In genomic region chr12:121061831-121062230, GRCh38 we compare ENCODE assay signal across 12 cellular contexts. TPM values are rescaled to one million over a fixed set of nuclear protein-coding genes. Genes with fewer than 3 reads are reported as not detected.
DNase-seq lines count a peak whose midpoint lies in the region; ATAC-seq and TF ChIP-seq lines count a peak whose summit lies in the region.
"Had no signal": no experiment of that assay in that cellular context is flagged by ENCODE, and none has a peak within 500 bp of the region (broad histone marks: within the 10 kb centered on the region; RNA-seq: fewer than 3 reads in every experiment).

No MANE protein-coding gene starts in this region.

- H3K4me3 ChIP-seq in cardiac muscle cell (no peak overlapping the region), right atrium auricular region (no peak overlapping the region), OCI-LY3 (ENCODE audit: low read length) (no peak overlapping the region), fibroblast of lung (replicated peaks in 1 of 4; ENCODE audit: control extremely low read depth in 1 of 4, insufficient read depth in 1 of 4, low read depth in 3 of 4, low read length in 4 of 4) (no peak overlapping the region), testis (no peak overlapping the region)
- H3K4me3 ChIP-seq: skin epidermis had no signal

- intact Hi-C loops in testis (cut with DNase I; ENCODE audit: low total_unique reads): no loop called here

- H3K4me1 ChIP-seq in cardiac muscle cell (ENCODE audit: low read depth): no peaks in the 10 kb centered on the region
- H3K4me1 ChIP-seq in right atrium auricular region: peaks cover 0 to 10% of the 10 kb centered on the region in 2 donors
- H3K4me1 ChIP-seq in OCI-LY3 (ENCODE audit: low read length): peaks cover 12% of the 10 kb centered on the region
- peaks cover 4% of the 10 kb centered on the region for H3K4me1 ChIP-seq in fibroblast of lung (ENCODE audit: control insufficient read depth, extremely low read depth, insufficient read depth, low read length)
- H3K4me1 ChIP-seq in testis: peaks cover 7% of the 10 kb centered on the region

- H3K79me2 ChIP-seq in OCI-LY3 (ENCODE audit: low read length): no peaks in the 10 kb centered on the region
- H3K79me2 ChIP-seq in fibroblast of lung (ENCODE audit: control insufficient read depth, insufficient read depth, low read length): no peaks in the 10 kb centered on the region

- H4K20me1 ChIP-seq in OCI-LY3 (ENCODE audit: insufficient read depth, low read length) (no peaks in the 10 kb centered on the region), fibroblast of lung (ENCODE audit: control insufficient read depth, extremely low read depth, insufficient read depth, low read length) (no peaks in the 10 kb centered on the region)

- H3K9me3 ChIP-seq in cardiac muscle cell (ENCODE audit: low read depth): no peaks in the 10 kb centered on the region
- H3K9me3 ChIP-seq in right atrium auricular region: no peaks in the 10 kb centered on the region
- no peaks in the 10 kb centered on the region for H3K9me3 ChIP-seq in OCI-LY3 (ENCODE audit: insufficient read depth, low read length)
- no peaks in the 10 kb centered on the region for H3K9me3 ChIP-seq in fibroblast of lung (ENCODE audit: control insufficient read depth, insufficient read depth, low read depth, low read length)
- H3K9me3 ChIP-seq in testis: no peaks in the 10 kb centered on the region

- 48 to 49% methylated on average over 2 of the region's 2 CpGs for WGBS in testis, 2 donors

- TF ChIP-seq CTCF in cardiac muscle cell (IDR thresholded peaks at IDR 0.05; ENCODE audit: low read depth, low read length): peak; percentile 43
- no peak for TF ChIP-seq CTCF in right atrium auricular region (IDR thresholded peaks at IDR 0.05)
- TF ChIP-seq CTCF in OCI-LY3 (IDR thresholded peaks at IDR 0.05; ENCODE audit: low read depth, low read length): peak; percentile 40
- TF ChIP-seq CTCF in fibroblast of lung (conservative IDR thresholded peaks at IDR 0.05 in 1 of 2, IDR thresholded peaks at IDR 0.05 in 1 of 2; ENCODE audit: low read depth in 1 of 2, low read length in 2 of 2): peak; percentile 25 to 36
- TF ChIP-seq CTCF in testis (IDR thresholded peaks at IDR 0.05): peak in 2 of 3 experiments; percentile 17 to 32

- H3K4me2 ChIP-seq in OCI-LY3 (ENCODE audit: low read length) (no peak overlapping the region), fibroblast of lung (ENCODE audit: extremely low read depth, insufficient read depth, low read length) (no peak overlapping the region)

- no peaks in the 10 kb centered on the region for H3K27me3 ChIP-seq in cardiac muscle cell
- H3K27me3 ChIP-seq in right atrium auricular region: no peaks in the 10 kb centered on the region
- no peaks in the 10 kb centered on the region for H3K27me3 ChIP-seq in OCI-LY3 (ENCODE audit: low read depth, low read length)
- H3K27me3 ChIP-seq in fibroblast of lung (ENCODE audit: control insufficient read depth, insufficient read depth, low read length): no peaks in the 10 kb centered on the region
- no peaks in the 10 kb centered on the region for H3K27me3 ChIP-seq in testis

- ATAC-seq in HG03378 (IDR thresholded peaks at IDR 0.05; ENCODE audit: unreplicated experiment): no peak
- ATAC-seq: activated T-helper 17 cell treated with anti-CD3 and anti-CD28 coated beads, Interleukin-2, amount 50 U/mL, for 72 hours had no signal

- H3K27ac ChIP-seq in cardiac muscle cell (no peak overlapping the region), right atrium auricular region (no peak overlapping the region), OCI-LY3 (ENCODE audit: low read length) (no peak overlapping the region), fibroblast of lung (ENCODE audit: insufficient read depth, low read length) (no peak overlapping the region), testis (no peak overlapping the region)
- H3K27ac ChIP-seq: skin epidermis had no signal

- H3K9ac ChIP-seq in OCI-LY3 (ENCODE audit: low read length) (no peak overlapping the region), fibroblast of lung (ENCODE audit: insufficient read depth, low read length) (no peak overlapping the region)

- H3K36me3 ChIP-seq in cardiac muscle cell (no peaks in the 10 kb centered on the region), right atrium auricular region (no peaks in the 10 kb centered on the region), OCI-LY3 (replicated peaks; ENCODE audit: low read depth, low read length) (no peaks in the 10 kb centered on the region), fibroblast of lung (ENCODE audit: control insufficient read depth, insufficient read depth, low read length) (no peaks in the 10 kb centered on the region), testis (ENCODE audit: low read depth, missing control alignments) (no peaks in the 10 kb centered on the region)

- H2AFZ ChIP-seq in OCI-LY3 (ENCODE audit: low read depth, low read length) (no peak overlapping the region), fibroblast of lung (ENCODE audit: low read length) (no peak overlapping the region)

- no peak for TF ChIP-seq POLR2A in testis (IDR thresholded peaks at IDR 0.05)

- DNase-seq in cardiac muscle cell (ENCODE audit: low read depth in 1 of 2, low spot score in 1 of 2): peak in 1 of 2 donors; percentile 43
- no peak for DNase-seq in right atrium auricular region (ENCODE audit: low spot score)
- peak in 1 of 2 donors; percentile 22 for DNase-seq in fibroblast of lung (ENCODE audit: low read depth in 2 of 2)
- DNase-seq in testis: no peak
- DNase-seq in activated effector memory CD4-positive, alpha-beta T cell treated with anti-CD3 and anti-CD28 coated beads, Interleukin-2, amount 50 U/mL, for 16 hours: no peak
- no peak for DNase-seq in NCI-H2029 treated with DMSO at 0.1 percent for 48 hours (lab: John Stamatoyannopoulos, UW)
- DNase-seq: CD4-positive, CD25-positive, alpha-beta regulatory T cell; SW 1271 had no signal

RNA-seq across cellular contexts. Expression of gene OASL, which starts 22.8 kb away (rescaled TPM):
- not detected in 2 replicates for total RNA-seq in cardiac muscle cell
- not detected in 2 replicates for polyA plus RNA-seq in cardiac muscle cell
- total RNA-seq in right atrium auricular region: under 1 TPM in 1 of 2 donors, not detected in 1; 0.70 TPM
- total RNA-seq in fibroblast of lung: 0.51 and 1.2 TPM in 2 replicates
- 0.07 and 0.14 TPM in 2 replicates for polyA plus RNA-seq in fibroblast of lung
- polyA plus RNA-seq in fibroblast of lung (2012): 0.08 and 0.09 TPM in 2 replicates
- polyA minus RNA-seq in fibroblast of lung (ENCODE audit: low replicate concordance): 2.1 TPM in 1 of 2 replicates, not detected in the other
- total RNA-seq in testis: 1 to 10 TPM in 1 of 2 donors, under 1 TPM in 1; 0.74 to 1.8 TPM
- polyA plus RNA-seq in testis (ENCODE audit: insufficient read depth, low read depth, low replicate concordance): 2.8 TPM

RNA-seq across cellular contexts. Expression of gene C12orf43, which starts 45.5 kb away (rescaled TPM):
- 15.6 and 20.5 TPM in 2 replicates for total RNA-seq in cardiac muscle cell
- 17.9 and 24.4 TPM in 2 replicates for polyA plus RNA-seq in cardiac muscle cell
- 10 to 100 TPM in 1 of 2 donors, 1 to 10 TPM in 1; 8.8 to 12.1 TPM for total RNA-seq in right atrium auricular region
- 11.4 and 15.2 TPM in 2 replicates for total RNA-seq in fibroblast of lung
- polyA plus RNA-seq in fibroblast of lung: 14.7 and 18.1 TPM in 2 replicates
- 14.8 and 18.1 TPM in 2 replicates for polyA plus RNA-seq in fibroblast of lung (2012)
- polyA minus RNA-seq in fibroblast of lung (ENCODE audit: low replicate concordance): 7.7 and 8.4 TPM in 2 replicates
- 10 to 100 TPM; 14.3 to 16.5 TPM for total RNA-seq in testis
- 15.9 TPM for polyA plus RNA-seq in testis (ENCODE audit: insufficient read depth, low read depth, low replicate concordance)

Comparison
In these comparisons a context has a peak if more than half of its experiments do, and no peak if none do; other contexts are left out.
1. CTCF ChIP-seq: peak in cardiac muscle cell (single experiment), OCI-LY3 (single experiment), fibroblast of lung (2 of 2) and testis (2 of 3); none in right atrium auricular region (0 of 2).